17 cellular contexts compared by ENCODE assay signal in genomic region chr16:81566245-81567007, GRCh38.
"Had no signal": no experiment of that assay in that cellular context is flagged by ENCODE, and none has a peak within 500 bp of the region (broad histone marks: within the 10 kb centered on the region; RNA-seq: fewer than 3 reads in every experiment).

No MANE protein-coding gene starts in this region.

- H3K27me3 ChIP-seq: ascending aorta, sigmoid colon, spleen had no signal

- H3K9ac ChIP-seq: parathyroid adenoma had no signal

- H3K27ac Mint-ChIP-seq: activated B cell treated with CpG ODN at 0.5 μM for 24 hours; activated CD8-positive, alpha-beta T cell treated with anti-CD3 and anti-CD28 coated beads for 36 hours; activated T-cell treated with anti-CD3 and anti-CD28 coated beads, Interleukin-2, amount 50 U/mL, for 24 hours; dendritic cell treated with granulocyte-macrophage colony-stimulating factor and Interleukin-4, amounts not matched to agents 40 ng/mL and 50 ng/mL, for 4 days; stimulated activated naive B cell treated with anti-CD40 and anti-IgM and Interleukin-4, amounts not matched to agents 10 μg/mL and 1 μg/mL and 100 μg/mL, for 72 hours had no signal

- H3K9me3 ChIP-seq: ascending aorta, left ventricle myocardium inferior, sigmoid colon, spleen had no signal

- DNase-seq: activated B cell treated with CpG ODN at 0.5 μM for 24 hours; activated CD4-positive, alpha-beta T cell treated with anti-CD3 and anti-CD28 coated beads for 4 hours; activated CD8-positive, alpha-beta T cell treated with anti-CD3 and anti-CD28 coated beads for 36 hours; activated effector memory CD4-positive, alpha-beta T cell treated with Interleukin-2 at 50 U/mL for 16 hours; activated naive CD4-positive, alpha-beta T cell treated with anti-CD3 and anti-CD28 coated beads, Interleukin-2, amount 50 U/mL, for 16 hours; activated T-cell treated with anti-CD3 and anti-CD28 coated beads, Interleukin-2, amount 50 U/mL, for 24 hours; effector CD8-positive, alpha-beta T cell; kidney glomerular epithelial cell; left ventricle myocardium inferior; naive B cell; sigmoid colon; spleen; stimulated activated CD4-positive, alpha-beta T cell treated with anti-CD3 and anti-CD28 coated beads, Interleukin-4, amount 100 ng/mL, for 4 hours; stimulated activated naive B cell treated with anti-CD40 and anti-IgM and Interleukin-4, amounts not matched to agents 10 μg/mL and 1 μg/mL and 100 μg/mL, for 72 hours had no signal

- H3K27me3 Mint-ChIP-seq: activated B cell treated with CpG ODN at 0.5 μM for 24 hours; activated CD8-positive, alpha-beta T cell treated with anti-CD3 and anti-CD28 coated beads for 36 hours; activated T-cell treated with anti-CD3 and anti-CD28 coated beads, Interleukin-2, amount 50 U/mL, for 24 hours; dendritic cell treated with granulocyte-macrophage colony-stimulating factor and Interleukin-4, amounts not matched to agents 40 ng/mL and 50 ng/mL, for 4 days; naive B cell; stimulated activated naive B cell treated with anti-CD40 and anti-IgM and Interleukin-4, amounts not matched to agents 10 μg/mL and 1 μg/mL and 100 μg/mL, for 72 hours had no signal

- H3K4me3 Mint-ChIP-seq: activated B cell treated with CpG ODN at 0.5 μM for 24 hours; activated CD8-positive, alpha-beta T cell treated with anti-CD3 and anti-CD28 coated beads for 36 hours; activated T-cell treated with anti-CD3 and anti-CD28 coated beads, Interleukin-2, amount 50 U/mL, for 24 hours; dendritic cell treated with granulocyte-macrophage colony-stimulating factor and Interleukin-4, amounts not matched to agents 40 ng/mL and 50 ng/mL, for 4 days; naive B cell; stimulated activated naive B cell treated with anti-CD40 and anti-IgM and Interleukin-4, amounts not matched to agents 10 μg/mL and 1 μg/mL and 100 μg/mL, for 72 hours had no signal

- H3K9me3 Mint-ChIP-seq: activated CD8-positive, alpha-beta T cell treated with anti-CD3 and anti-CD28 coated beads for 36 hours; activated T-cell treated with anti-CD3 and anti-CD28 coated beads, Interleukin-2, amount 50 U/mL, for 24 hours; dendritic cell treated with granulocyte-macrophage colony-stimulating factor and Interleukin-4, amounts not matched to agents 40 ng/mL and 50 ng/mL, for 4 days; naive B cell had no signal

- H3K36me3 ChIP-seq: ascending aorta, left ventricle myocardium inferior, sigmoid colon had no signal

- H3K27ac ChIP-seq: ascending aorta, left ventricle myocardium inferior, parathyroid adenoma, sigmoid colon, spleen had no signal

- H3K4me3 ChIP-seq: ascending aorta, left ventricle myocardium inferior, sigmoid colon, spleen had no signal

- ATAC-seq: activated CD8-positive, alpha-beta T cell treated with anti-CD3 and anti-CD28 coated beads for 36 hours; stimulated activated naive B cell treated with anti-CD40 and anti-IgM and Interleukin-4, amounts not matched to agents 10 μg/mL and 1 μg/mL and 100 μg/mL, for 72 hours had no signal
